8 cellular contexts compared by ENCODE assay signal in genomic region chr10:14605231-14605925, GRCh38.
DNase-seq lines count a peak whose midpoint lies in the region; ATAC-seq lines count a peak whose summit lies in the region.

No MANE protein-coding gene starts in this region.

- peak; percentile 51 for DNase-seq in activated CD4-positive, alpha-beta memory T cell treated with anti-CD3 and anti-CD28 coated beads, Interleukin-2, amount 10 ng/mL, durations not matched to agents 7 days and 5 days
- DNase-seq in glomerular visceral epithelial cell (ENCODE audit: extremely low spot score) (peak; percentile 44), OCI-M1 (lab: John Stamatoyannopoulos, UW) (no peak)
- peak in 1 of 2 donors; percentile 77 for DNase-seq in stimulated activated effector memory CD8-positive, alpha-beta T cell treated with anti-CD3 and anti-CD28 coated beads, Interleukin-12 subunit alpha, Interleukin-12 subunit beta, amount 100 ng/mL, for 72 hours (ENCODE audit: low spot score in 2 of 2)
- DNase-seq in NK-92 treated with Interleukin-12 subunit alpha and Interleukin-12 subunit beta, amount 100 ng/mL, for 24 hours (lab: John Stamatoyannopoulos, UW) = no peak

- H3K4me1 Mint-ChIP-seq in activated CD4-positive, alpha-beta memory T cell treated with anti-CD3 and anti-CD28 coated beads, Interleukin-2, amount 10 ng/mL, durations not matched to agents 7 days and 5 days = peaks cover 49% of the 10 kb centered on the region
- peaks cover 60% of the 10 kb centered on the region for H3K4me1 Mint-ChIP-seq in stimulated activated effector memory CD8-positive, alpha-beta T cell treated with anti-CD3 and anti-CD28 coated beads, Interleukin-12 subunit alpha, Interleukin-12 subunit beta, amount 100 ng/mL, for 72 hours

- H3K9ac ChIP-seq in BLaER1 treated with 17β-estradiol and CSF1 and Interleukin-3, amounts not matched to agents 10 nM and 100 nM = peak overlapping the region; percentile 93 to 99 (median 96)

- peaks cover 0 to 31% (median 25%) of the 10 kb centered on the region in 11 experiments; a peak in 20 of 22 replicates for H3K36me3 ChIP-seq in BLaER1 treated with 17β-estradiol and CSF1 and Interleukin-3, amounts not matched to agents 10 nM and 100 nM

- peaks cover 43% of the 10 kb centered on the region for H3K36me3 Mint-ChIP-seq in activated CD4-positive, alpha-beta memory T cell treated with anti-CD3 and anti-CD28 coated beads, Interleukin-2, amount 10 ng/mL, durations not matched to agents 7 days and 5 days (ENCODE audit: low read depth)
- peaks cover 41% of the 10 kb centered on the region for H3K36me3 Mint-ChIP-seq in stimulated activated effector memory CD8-positive, alpha-beta T cell treated with anti-CD3 and anti-CD28 coated beads, Interleukin-12 subunit alpha, Interleukin-12 subunit beta, amount 100 ng/mL, for 72 hours

- peak overlapping the region; percentile 80 to 95 (median 89) for H3K4me2 ChIP-seq in BLaER1 treated with 17β-estradiol and CSF1 and Interleukin-3, amounts not matched to agents 10 nM and 100 nM

- H3K9me3 Mint-ChIP-seq in activated CD4-positive, alpha-beta memory T cell treated with anti-CD3 and anti-CD28 coated beads, Interleukin-2, amount 10 ng/mL, durations not matched to agents 7 days and 5 days = no peaks in the 10 kb centered on the region
- H3K9me3 Mint-ChIP-seq in stimulated activated effector memory CD8-positive, alpha-beta T cell treated with anti-CD3 and anti-CD28 coated beads, Interleukin-12 subunit alpha, Interleukin-12 subunit beta, amount 100 ng/mL, for 72 hours = peaks cover 6% of the 10 kb centered on the region

- H3K4me1 ChIP-seq in BLaER1 treated with 17β-estradiol and CSF1 and Interleukin-3, amounts not matched to agents 10 nM and 100 nM = peaks cover 58 to 74% (median 64%) of the 10 kb centered on the region in 10 experiments

- peak overlapping the region; percentile 94 for H3K4me3 Mint-ChIP-seq in activated CD4-positive, alpha-beta memory T cell treated with anti-CD3 and anti-CD28 coated beads, Interleukin-2, amount 10 ng/mL, durations not matched to agents 7 days and 5 days
- peak overlapping the region; percentile 86 for H3K4me3 Mint-ChIP-seq in stimulated activated effector memory CD8-positive, alpha-beta T cell treated with anti-CD3 and anti-CD28 coated beads, Interleukin-12 subunit alpha, Interleukin-12 subunit beta, amount 100 ng/mL, for 72 hours

- peak overlapping the region; percentile 79 to 99 (median 94); a peak in 16 of 20 replicates for H3K4me3 ChIP-seq in BLaER1 treated with 17β-estradiol and CSF1 and Interleukin-3, amounts not matched to agents 10 nM and 100 nM

- peak overlapping the region in 10 of 11 experiments; percentile 89 to 98 (median 94); a peak in 19 of 22 replicates for H3K27ac ChIP-seq in BLaER1 treated with 17β-estradiol and CSF1 and Interleukin-3, amounts not matched to agents 10 nM and 100 nM

- POLR2A ChIA-PET in activated CD4-positive, alpha-beta memory T cell treated with anti-CD3 and anti-CD28 coated beads, Interleukin-2, amount 10 ng/mL, durations not matched to agents 7 days and 5 days (lab: Charles Lee) = interaction anchor here (0.5 to 3.4 kb wide), 26 partner anchors 9 to 1257 kb away, joined by 3 to 21 read pairs (median 6); partner anchors contain the start of genes CDNF, HSPA14, MSANTD7 and RPP38

- peak overlapping the region; percentile 89 for H3K27ac Mint-ChIP-seq in activated CD4-positive, alpha-beta memory T cell treated with anti-CD3 and anti-CD28 coated beads, Interleukin-2, amount 10 ng/mL, durations not matched to agents 7 days and 5 days
- peak overlapping the region; percentile 95 for H3K27ac Mint-ChIP-seq in stimulated activated effector memory CD8-positive, alpha-beta T cell treated with anti-CD3 and anti-CD28 coated beads, Interleukin-12 subunit alpha, Interleukin-12 subunit beta, amount 100 ng/mL, for 72 hours

- peaks cover 0 to 12% (median 0%) of the 10 kb centered on the region in 11 experiments; a peak in 4 of 22 replicates for H3K9me3 ChIP-seq in BLaER1 treated with 17β-estradiol and CSF1 and Interleukin-3, amounts not matched to agents 10 nM and 100 nM (replicated peaks in 1 of 11)

- peaks cover 10 to 38% (median 35%) of the 10 kb centered on the region in 11 experiments; a peak in 21 of 22 replicates for H4K20me1 ChIP-seq in BLaER1 treated with 17β-estradiol and CSF1 and Interleukin-3, amounts not matched to agents 10 nM and 100 nM

- no peaks in the 10 kb centered on the region for H3K27me3 Mint-ChIP-seq in activated CD4-positive, alpha-beta memory T cell treated with anti-CD3 and anti-CD28 coated beads, Interleukin-2, amount 10 ng/mL, durations not matched to agents 7 days and 5 days

- H3K27me3 ChIP-seq in BLaER1 treated with 17β-estradiol and CSF1 and Interleukin-3, amounts not matched to agents 10 nM and 100 nM = no peaks in the 10 kb centered on the region

- peak; percentile 39 for ATAC-seq in GM19023 (IDR thresholded peaks at IDR 0.05; ENCODE audit: unreplicated experiment)
- ATAC-seq in HG03439 (IDR thresholded peaks at IDR 0.05; ENCODE audit: unreplicated experiment) = peak; percentile 50
- ATAC-seq in stimulated activated effector memory CD8-positive, alpha-beta T cell treated with anti-CD3 and anti-CD28 coated beads, Interleukin-12 subunit alpha, Interleukin-12 subunit beta, amount 100 ng/mL, for 72 hours = peak; percentile 84

- CTCF ChIA-PET in activated CD4-positive, alpha-beta memory T cell treated with anti-CD3 and anti-CD28 coated beads, Interleukin-2, amount 10 ng/mL, durations not matched to agents 7 days and 5 days (lab: Charles Lee) = interaction anchor here (1.3 to 1.5 kb wide), 3 partner anchors 17 to 68 kb away, joined by 3 to 4 read pairs (median 3); no protein-coding TSS in a partner anchor

Comparison
In these comparisons a context has a peak if more than half of its experiments do, and no peak if none do; other contexts are left out.
1. DNase-seq: peak in activated CD4-positive, alpha-beta memory T cell treated with anti-CD3 and anti-CD28 coated beads, Interleukin-2, amount 10 ng/mL, durations not matched to agents 7 days and 5 days (single experiment) and glomerular visceral epithelial cell (single experiment); none in NK-92 treated with Interleukin-12 subunit alpha and Interleukin-12 subunit beta, amount 100 ng/mL, for 24 hours (single experiment) and OCI-M1 (single experiment).
2. Peak in every context shown above with its lines, with median percentiles within 50 percentile points of each other: ATAC-seq.